Comparison of ENCODE assay signal across 21 cellular contexts in the genomic region with DNA sequence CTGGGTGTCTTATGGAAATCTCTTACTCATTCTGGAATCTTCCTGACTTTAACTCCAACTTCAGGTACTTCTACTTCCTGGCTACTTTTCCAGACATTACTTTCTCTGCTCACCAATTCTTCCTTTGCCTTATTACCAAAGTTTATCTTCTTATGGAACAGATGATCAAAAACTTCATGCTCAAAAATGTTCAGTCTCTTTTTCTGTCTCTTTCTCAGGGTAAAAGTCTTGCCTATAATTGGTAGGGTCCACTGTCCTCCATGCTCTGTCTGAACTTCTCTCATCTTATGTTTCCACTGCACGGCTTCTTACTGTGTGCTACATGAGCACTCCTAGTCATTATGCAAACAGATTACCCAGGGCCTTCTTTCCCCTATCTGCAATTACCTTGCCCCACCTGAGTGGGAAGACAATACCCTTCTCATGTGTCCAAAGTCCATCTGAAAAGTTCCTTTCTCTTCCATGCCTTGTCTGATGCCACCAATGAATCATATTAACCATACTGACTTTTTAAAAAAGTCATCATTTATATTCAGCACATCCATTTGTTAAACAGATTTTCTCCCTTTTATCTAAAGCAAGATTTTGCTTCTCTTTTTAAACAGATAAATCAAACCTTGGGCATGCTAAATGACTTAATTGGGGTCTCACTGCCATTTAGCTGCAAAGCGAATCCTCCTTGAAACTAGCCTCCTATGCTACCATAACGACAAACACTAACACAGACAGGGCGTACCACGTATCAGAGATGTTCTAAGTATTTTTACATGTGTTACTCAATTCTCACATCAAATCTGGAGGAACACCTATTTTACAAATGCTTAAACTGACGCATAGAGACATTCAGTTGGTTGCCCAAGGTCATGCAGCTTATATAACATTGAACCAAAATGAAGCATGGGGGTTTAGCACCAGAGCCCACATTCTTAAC. TPM values are rescaled to one million over a fixed set of nuclear protein-coding genes. Genes with fewer than 3 reads are reported as not detected.
DNase-seq lines count a peak whose midpoint lies in the region; ATAC-seq and TF ChIP-seq lines count a peak whose summit lies in the region.
"Had no signal": no experiment of that assay in that cellular context is flagged by ENCODE, and none has a peak within 500 bp of the region (broad histone marks: within the 10 kb centered on the region; RNA-seq: fewer than 3 reads in every experiment).

No MANE protein-coding gene starts in this region.

- intact Hi-C loops in uterus (cut with DNase I; ENCODE audit: low total_unique reads), result no loop called here

- H3K27me3 Mint-ChIP-seq in WTC11 (ENCODE audit: low read depth), result no peaks in the 10 kb centered on the region
- H3K27me3 Mint-ChIP-seq: activated CD8-positive, alpha-beta T cell treated with anti-CD3 and anti-CD28 coated beads for 36 hours; CD4-positive, CD25-positive, alpha-beta regulatory T cell; central memory CD8-positive, alpha-beta T cell; IgD-negative memory B cell; naive thymus-derived CD4-positive, alpha-beta T cell had no signal

- POLR2A ChIA-PET in SK-N-SH (lab: Yijun Ruan, JAX) (no interaction called here), WTC11 (lab: Charles Lee) (no interaction called here)

- H3K4me3 ChIP-seq in SK-N-SH (ENCODE audit: low read depth in 2 of 2, low read length in 1 of 2) (no peak overlapping the region), mucosa of rectum (ENCODE audit: low read length in 2 of 2) (peak overlapping the region; percentile 13 to 20), uterus (no peak overlapping the region)
- H3K4me3 ChIP-seq: GM12878, left lung had no signal

- H3K36me3 ChIP-seq in SK-N-SH (replicated peaks in 1 of 2; ENCODE audit: control insufficient read depth in 1 of 2, insufficient read depth in 2 of 2, low read length in 1 of 2), result peaks cover 2 to 3% of the 10 kb centered on the region in 2 experiments
- H3K36me3 ChIP-seq in mucosa of rectum (ENCODE audit: control insufficient read depth in 2 of 2, insufficient read depth in 2 of 2, low read length in 2 of 2), result no peaks in the 10 kb centered on the region
- no peaks in the 10 kb centered on the region for H3K36me3 ChIP-seq in uterus
- H3K36me3 ChIP-seq: left lung had no signal

- no peaks in the 10 kb centered on the region for H3K9me3 ChIP-seq in SK-N-SH
- no peaks in the 10 kb centered on the region for H3K9me3 ChIP-seq in mucosa of rectum (ENCODE audit: control insufficient read depth in 2 of 2, low read length in 2 of 2)
- H3K9me3 ChIP-seq in uterus, result no peaks in the 10 kb centered on the region
- H3K9me3 ChIP-seq: left lung had no signal

- H3K27me3 ChIP-seq in SK-N-SH (ENCODE audit: insufficient read depth) (no peaks in the 10 kb centered on the region), mucosa of rectum (ENCODE audit: control insufficient read depth in 2 of 2, insufficient read depth in 2 of 2, low read length in 2 of 2) (no peaks in the 10 kb centered on the region), uterus (no peaks in the 10 kb centered on the region)
- H3K27me3 ChIP-seq: left lung had no signal

- no peak for TF ChIP-seq RAD21 in SK-N-SH (IDR thresholded peaks at IDR 0.05; ENCODE audit: low read length)

- no peak overlapping the region for H3K9ac ChIP-seq in SK-N-SH
- H3K9ac ChIP-seq in mucosa of rectum (ENCODE audit: low read depth in 1 of 2, low read length in 2 of 2), result no peak overlapping the region

- TF ChIP-seq CTCF in SK-N-SH (IDR thresholded peaks at IDR 0.05) (no peak), WTC11 (IDR thresholded peaks at IDR 0.05) (no peak), uterus (IDR thresholded peaks at IDR 0.05) (no peak)

- DNase-seq in SK-N-SH, result no peak
- DNase-seq in WTC11 (ENCODE audit: low spot score), result no peak
- DNase-seq in uterus, result no peak
- DNase-seq in DMS153 (lab: John Stamatoyannopoulos, UW), result no peak
- DNase-seq: ACHN; activated CD8-positive, alpha-beta T cell treated with anti-CD3 and anti-CD28 coated beads for 36 hours; activated T-cell treated with anti-CD3 and anti-CD28 coated beads, Interleukin-2, amount 50 U/mL, for 72 hours; CD4-positive, CD25-positive, alpha-beta regulatory T cell; foreskin melanocyte; H7; left lung; naive thymus-derived CD4-positive, alpha-beta T cell; NCI-H2227 treated with DMSO at 0.1 percent for 48 hours had no signal

- no peak overlapping the region for H3K4me2 ChIP-seq in SK-N-SH

- no peak overlapping the region for H2AFZ ChIP-seq in SK-N-SH (ENCODE audit: low read depth)

- H3F3A ChIP-seq in SK-N-SH (replicated peaks; ENCODE audit: insufficient read depth), result no peaks in the 10 kb centered on the region

- ATAC-seq in SK-N-SH treated with all-trans-retinoic acid at 6 μM for 48 hours (peak; percentile 54), WTC11 (no peak), GM19328 (IDR thresholded peaks at IDR 0.05; ENCODE audit: unreplicated experiment) (no peak), GM21737 (IDR thresholded peaks at IDR 0.05; ENCODE audit: unreplicated experiment) (no peak)
- ATAC-seq: activated CD8-positive, alpha-beta T cell treated with anti-CD3 and anti-CD28 coated beads for 36 hours; activated T-cell treated with anti-CD3 and anti-CD28 coated beads, Interleukin-2, amount 50 U/mL, for 72 hours; GM12878; left lung; naive thymus-derived CD4-positive, alpha-beta T cell had no signal

- peaks cover 20% of the 10 kb centered on the region for H3K4me1 Mint-ChIP-seq in WTC11
- H3K4me1 Mint-ChIP-seq: CD4-positive, CD25-positive, alpha-beta regulatory T cell; central memory CD8-positive, alpha-beta T cell; IgD-negative memory B cell; naive thymus-derived CD4-positive, alpha-beta T cell had no signal

- H3K9me2 ChIP-seq in SK-N-SH, result no peaks in the 10 kb centered on the region

- H3K4me1 ChIP-seq in SK-N-SH (ENCODE audit: control insufficient read depth in 1 of 2, insufficient read depth in 2 of 2, low read depth in 1 of 2, low read length in 1 of 2), result peaks cover 2 to 4% of the 10 kb centered on the region in 2 experiments; a peak in 3 of 4 replicates
- peaks cover 13 to 21% of the 10 kb centered on the region in 2 donors for H3K4me1 ChIP-seq in mucosa of rectum (ENCODE audit: control insufficient read depth in 2 of 2, insufficient read depth in 2 of 2, low read length in 2 of 2)
- no peaks in the 10 kb centered on the region for H3K4me1 ChIP-seq in uterus
- H3K4me1 ChIP-seq: left lung had no signal

- no peak overlapping the region for H3K4me3 Mint-ChIP-seq in WTC11
- H3K4me3 Mint-ChIP-seq: activated CD8-positive, alpha-beta T cell treated with anti-CD3 and anti-CD28 coated beads for 36 hours; activated T-cell treated with anti-CD3 and anti-CD28 coated beads, Interleukin-2, amount 50 U/mL, for 72 hours; CD4-positive, CD25-positive, alpha-beta regulatory T cell; central memory CD8-positive, alpha-beta T cell; naive thymus-derived CD4-positive, alpha-beta T cell had no signal

- peak overlapping the region in 1 of 2 experiments; percentile 14; a peak in 1 of 4 replicates for H3K27ac ChIP-seq in SK-N-SH (ENCODE audit: low read depth in 2 of 2, low read length in 1 of 2)
- peak overlapping the region; percentile 67 to 74 for H3K27ac ChIP-seq in mucosa of rectum (ENCODE audit: low read depth in 2 of 2, low read length in 2 of 2)
- peak overlapping the region; percentile 53 to 63 for H3K27ac ChIP-seq in uterus
- H3K27ac ChIP-seq: left lung had no signal

- H3K9me3 Mint-ChIP-seq in WTC11, result no peaks in the 10 kb centered on the region

- no peaks in the 10 kb centered on the region for H3K36me3 Mint-ChIP-seq in WTC11
- H3K36me3 Mint-ChIP-seq: CD4-positive, CD25-positive, alpha-beta regulatory T cell; IgD-negative memory B cell; naive thymus-derived CD4-positive, alpha-beta T cell had no signal

- no peak for TF ChIP-seq POLR2A in uterus (IDR thresholded peaks at IDR 0.05)

- CTCF ChIA-PET in SK-N-SH (lab: Yijun Ruan, JAX) (no interaction called here), WTC11 (lab: Charles Lee) (no interaction called here)

- peak overlapping the region; percentile 15; the same call in 1 of the 2 replicates for H3K27ac Mint-ChIP-seq in WTC11
- H3K27ac Mint-ChIP-seq: activated CD8-positive, alpha-beta T cell treated with anti-CD3 and anti-CD28 coated beads for 36 hours; activated T-cell treated with anti-CD3 and anti-CD28 coated beads, Interleukin-2, amount 50 U/mL, for 72 hours; IgD-negative memory B cell; naive thymus-derived CD4-positive, alpha-beta T cell had no signal

- no peak for TF ChIP-seq EP300 in SK-N-SH (IDR thresholded peaks at IDR 0.05; ENCODE audit: borderline replicate concordance in 1 of 2, low read depth in 1 of 2, low read length in 1 of 2)

- 84% methylated on average over 6 of the region's 6 CpGs for WGBS in SK-N-SH (ENCODE audit: low lambda C conversion rate)

- H3K79me2 ChIP-seq in SK-N-SH (ENCODE audit: insufficient read depth), result no peaks in the 10 kb centered on the region

- no peaks in the 10 kb centered on the region for H4K20me1 ChIP-seq in SK-N-SH (ENCODE audit: insufficient read depth)

TF ChIP-seq in SK-N-SH, 30 proteins besides CTCF, POLR2A, EP300 and RAD21 (continues in another document):
- TF ChIP-seq TEAD4 (IDR thresholded peaks at IDR 0.05; ENCODE audit: borderline replicate concordance, insufficient read depth) (no peak), MEF2A (IDR thresholded peaks at IDR 0.05; ENCODE audit: borderline replicate concordance, low read depth) (no peak), TAF1 (IDR thresholded peaks at IDR 0.05; ENCODE audit: borderline replicate concordance, low read depth, low read length) (no peak)

TF ChIP-seq in WTC11, 78 proteins besides CTCF, POLR2A, EP300 and RAD21 (continues in another document):
- TF ChIP-seq, protein P1, sequence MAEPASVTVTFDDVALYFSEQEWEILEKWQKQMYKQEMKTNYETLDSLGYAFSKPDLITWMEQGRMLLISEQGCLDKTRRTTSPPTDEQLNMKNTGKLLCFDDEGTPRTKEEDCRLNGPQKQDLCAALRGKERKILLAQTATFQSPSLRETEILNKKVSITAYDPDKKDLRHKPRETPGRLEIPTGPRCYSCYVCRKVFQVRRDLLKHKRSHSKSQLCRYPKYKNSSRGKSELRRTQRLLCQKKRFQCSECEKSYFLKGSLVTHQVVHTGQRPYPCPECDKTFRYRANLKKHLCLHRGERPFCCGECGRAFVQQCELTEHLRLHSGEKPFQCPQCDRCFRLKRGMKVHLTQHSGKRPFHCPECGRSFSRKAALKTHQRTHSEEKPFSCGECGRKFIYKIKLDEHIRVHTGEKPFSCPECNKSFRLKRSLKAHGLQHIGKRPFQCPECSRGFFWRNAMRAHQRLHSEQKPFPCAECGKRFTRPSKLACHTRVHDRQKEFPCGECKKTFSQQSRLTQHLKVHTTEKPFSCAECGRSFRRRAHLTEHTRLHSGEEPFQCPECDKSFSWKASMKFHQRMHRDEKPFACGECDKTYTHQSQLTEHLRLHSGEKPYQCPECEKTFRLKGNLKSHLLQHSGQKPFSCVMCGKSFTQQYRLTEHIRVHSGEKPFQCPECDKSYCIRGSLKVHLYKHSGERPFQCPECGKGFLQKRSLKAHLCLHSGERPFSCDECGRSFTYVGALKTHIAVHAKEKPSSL (CRISPR knock-in tag; conservative IDR thresholded peaks at IDR 0.05), result no peak
- TF ChIP-seq ESRRA (CRISPR knock-in tag; IDR thresholded peaks at IDR 0.05; ENCODE audit: borderline replicate concordance), result no peak

RNA-seq across cellular contexts. Expression of a gene that starts 48.8 kb away (rescaled TPM):
- polyA plus RNA-seq in SK-N-SH (2012; rRNA removed), result 51.1 and 64.1 TPM in 2 replicates
- polyA plus RNA-seq in SK-N-SH (2012; cell fraction: cytosol; rRNA removed), result 61.6 and 67.3 TPM in 2 replicates
- 66.6 and 76.1 TPM in 2 replicates for polyA plus RNA-seq in SK-N-SH (2012; cell fraction: nucleus; rRNA removed)
- total RNA-seq in WTC11 (2021) (1.6 to 3.1 TPM (median 2.1 TPM) in 3 replicates), uterus (100 to 1,000 TPM in 2 of 4 donors, 10 to 100 TPM in 2; 34.8 to 371 (median 116) TPM)
- total RNA-seq: activated CD8-positive, alpha-beta T cell treated with anti-CD3 and anti-CD28 coated beads for 36 hours; activated T-cell treated with anti-CD3 and anti-CD28 coated beads, Interleukin-2, amount 50 U/mL, for 72 hours; OCI-LY7 had no signal
- polyA plus RNA-seq: CD4-positive, CD25-positive, alpha-beta regulatory T cell; IgD-negative memory B cell; naive thymus-derived CD4-positive, alpha-beta T cell had no signal

Comparison
In these comparisons a context has a peak if more than half of its experiments do, and no peak if none do; other contexts are left out.
1. H3K4me3 ChIP-seq: peak in mucosa of rectum (2 of 2); none in SK-N-SH (0 of 2) and uterus (0 of 2).